ENCODE assay signal across 14 cellular contexts in the genomic region with DNA sequence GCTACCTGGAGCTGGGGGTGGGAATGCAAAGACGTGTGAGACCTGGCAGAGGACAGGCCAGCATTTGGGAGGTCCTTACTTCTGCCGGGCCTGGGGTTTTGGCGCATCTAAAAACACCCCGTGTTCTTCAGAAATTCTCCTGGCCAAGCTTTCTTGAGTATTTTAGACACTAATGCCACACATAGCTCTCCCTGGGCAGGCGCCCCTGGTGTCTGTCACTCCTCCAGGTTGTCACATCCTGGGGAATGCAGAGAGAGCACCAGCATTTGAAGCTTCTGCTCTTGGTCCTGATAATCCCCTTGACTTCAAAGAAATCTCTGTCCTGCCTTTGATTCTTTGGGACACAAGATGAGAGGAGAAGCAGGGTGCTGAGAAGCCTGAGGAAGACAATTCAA. TPM values are rescaled to one million over a fixed set of nuclear protein-coding genes. Genes with fewer than 3 reads are reported as not detected.
DNase-seq lines count a peak whose midpoint lies in the region; ATAC-seq and TF ChIP-seq lines count a peak whose summit lies in the region.
"Had no signal": no experiment of that assay in that cellular context is flagged by ENCODE, and none has a peak within 500 bp of the region (broad histone marks: within the 10 kb centered on the region; RNA-seq: fewer than 3 reads in every experiment).

No MANE protein-coding gene starts in this region.

- no peak for TF ChIP-seq CTCF in Peyer's patch (IDR thresholded peaks at IDR 0.05)

- peaks cover 0 to 16% (median 0%) of the 10 kb centered on the region in 4 donors for H3K4me1 ChIP-seq in Peyer's patch
- peaks cover 25% of the 10 kb centered on the region; the same call in 1 of the 2 replicates for H3K4me1 ChIP-seq in iPS-20b (ENCODE audit: insufficient read depth, low read length)
- H3K4me1 ChIP-seq in skeletal muscle satellite cell (ENCODE audit: control insufficient read depth, insufficient read depth, low read length) = peaks cover 18% of the 10 kb centered on the region
- H3K4me1 ChIP-seq: A549 had no signal

- H3K36me3 ChIP-seq in Peyer's patch (no peaks in the 10 kb centered on the region), iPS-20b (ENCODE audit: insufficient read depth, low read depth, low read length) (no peaks in the 10 kb centered on the region), skeletal muscle satellite cell (ENCODE audit: insufficient read depth, low read length) (no peaks in the 10 kb centered on the region)

- peak overlapping the region; percentile 75 for H3K4me2 ChIP-seq in skeletal muscle satellite cell (ENCODE audit: low read length)
- H3K4me2 ChIP-seq: A549, SK-N-SH had no signal

- H3K9ac ChIP-seq in iPS-20b (ENCODE audit: low read depth, low read length) = peak overlapping the region; percentile 76; the same call in 1 of the 2 replicates
- H3K9ac ChIP-seq in skeletal muscle satellite cell (ENCODE audit: low read depth, low read length) = no peak overlapping the region
- H3K9ac ChIP-seq: SK-N-SH had no signal

- H3K9me3 ChIP-seq in Peyer's patch (no peaks in the 10 kb centered on the region), iPS-20b (ENCODE audit: insufficient read depth, low read depth, low read length) (no peaks in the 10 kb centered on the region), skeletal muscle satellite cell (replicated peaks; ENCODE audit: low read length) (no peaks in the 10 kb centered on the region)
- H3K9me3 ChIP-seq: A549, SK-N-SH had no signal

- no peak for TF ChIP-seq POLR2A in Peyer's patch (IDR thresholded peaks at IDR 0.05)

- H3K27me3 ChIP-seq in Peyer's patch (no peaks in the 10 kb centered on the region), iPS-20b (ENCODE audit: insufficient read depth, low read length) (no peaks in the 10 kb centered on the region), skeletal muscle satellite cell (ENCODE audit: control insufficient read depth, insufficient read depth, low read length) (peaks cover 8% of the 10 kb centered on the region)

- DNase-seq in DMS153 treated with DMSO at 0.1 percent for 48 hours (lab: John Stamatoyannopoulos, UW; ENCODE audit: unreplicated experiment) (peak; percentile 69), DMS153 (lab: John Stamatoyannopoulos, UW) (no peak), Peyer's patch (no peak), kidney glomerular epithelial cell (lab: John Stamatoyannopoulos, UW) (no peak), KG1 (lab: John Stamatoyannopoulos, UW) (no peak)
- DNase-seq: activated gamma-delta T cell, kidney had no signal

- peak overlapping the region in 3 of 4 donors; percentile 36 to 77 (median 61) for H3K27ac ChIP-seq in Peyer's patch
- H3K27ac ChIP-seq in iPS-20b (ENCODE audit: low read length) = peak overlapping the region; percentile 69
- H3K27ac ChIP-seq: A549 had no signal

- ATAC-seq in HG02798 (IDR thresholded peaks at IDR 0.05; ENCODE audit: poor library complexity, unreplicated experiment) = no peak

- H3K4me3 ChIP-seq in Peyer's patch (peak overlapping the region in 1 of 4 donors; percentile 31), iPS-20b (ENCODE audit: low read length) (peak overlapping the region; percentile 39; the same call in 1 of the 2 replicates), skeletal muscle satellite cell (ENCODE audit: low read length) (peak overlapping the region; percentile 59)
- H3K4me3 ChIP-seq: A549 had no signal

RNA-seq across cellular contexts. Expression of a gene that starts 6.0 kb away (rescaled TPM):
- total RNA-seq in Peyer's patch = 10 to 100 TPM; 23.7 to 43.1 (median 33.4) TPM
- not detected in 2 replicates for total RNA-seq in skeletal muscle satellite cell (2012; rRNA removed)
- total RNA-seq: chondrocyte, subcutaneous adipose tissue had no signal

RNA-seq across cellular contexts. Expression of a gene that starts 39.3 kb away (rescaled TPM):
- 10 to 100 TPM in 3 of 4 donors, 1 to 10 TPM in 1; 1.7 to 47.3 (median 38.6) TPM for total RNA-seq in Peyer's patch
- total RNA-seq in skeletal muscle satellite cell (2012; rRNA removed) = 0.22 and 0.25 TPM in 2 replicates
